ENCODE assay signal across 17 cellular contexts in the genomic region with DNA sequence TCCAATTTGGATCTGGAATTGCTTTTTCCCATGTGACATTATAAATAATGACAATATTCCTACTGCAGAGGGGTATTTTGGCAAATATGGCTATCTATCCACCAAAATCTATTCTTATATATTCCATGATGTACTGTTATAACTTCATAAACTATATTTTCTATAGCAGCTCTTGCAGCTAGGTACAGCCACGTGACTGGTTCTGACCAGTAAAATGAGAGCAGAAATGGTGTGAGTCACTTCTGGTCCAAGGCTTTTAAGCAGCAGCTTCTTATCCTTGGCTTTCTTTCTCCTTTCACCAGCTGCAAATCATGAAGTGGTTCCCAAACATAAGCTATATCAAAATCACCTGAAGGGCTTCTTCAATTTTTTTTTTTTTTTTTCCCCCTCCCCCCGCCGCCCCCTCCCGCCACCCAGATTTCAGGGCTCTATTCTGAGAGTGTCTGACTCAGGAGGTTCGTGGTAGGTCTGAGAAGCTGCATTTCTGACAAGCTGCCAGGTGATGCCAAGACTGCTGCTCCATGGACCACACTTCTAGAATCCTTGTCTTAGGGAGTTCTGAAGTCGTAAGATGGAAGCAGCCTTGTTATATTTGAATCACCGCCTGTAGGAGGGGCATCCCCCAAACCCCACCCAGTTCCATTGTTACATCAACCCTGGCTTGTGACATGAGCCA.
DNase-seq lines count a peak whose midpoint lies in the region; ATAC-seq and TF ChIP-seq lines count a peak whose summit lies in the region.
"Had no signal": no experiment of that assay in that cellular context is flagged by ENCODE, and none has a peak within 500 bp of the region (broad histone marks: within the 10 kb centered on the region; RNA-seq: fewer than 3 reads in every experiment).

No MANE protein-coding gene starts in this region.

- H3K9ac ChIP-seq in GM23248: no peak overlapping the region
- H3K9ac ChIP-seq in IMR-90 (ENCODE audit: low read depth, low read length): no peak overlapping the region

- ATAC-seq in IMR-90 (ENCODE audit: low read depth): no peak
- peak; percentile 56 for ATAC-seq in activated T-helper 17 cell treated with anti-CD3 and anti-CD28 coated beads, Interleukin-2, amount 50 U/mL, for 72 hours (replicated peaks)
- ATAC-seq: CD8-positive, alpha-beta T cell; PC-3 had no signal

- H3K27me3 Mint-ChIP-seq in activated T-helper 17 cell treated with anti-CD3 and anti-CD28 coated beads, Interleukin-2, amount 50 U/mL, for 72 hours: no peaks in the 10 kb centered on the region

- no peaks in the 10 kb centered on the region for H3K9me2 ChIP-seq in GM23248 (ENCODE audit: insufficient read depth)

- H2AFZ ChIP-seq in GM23248 (no peak overlapping the region), IMR-90 (replicated peaks; ENCODE audit: low read length, poor library complexity) (no peak overlapping the region)

- H3K36me3 ChIP-seq in GM23248 (ENCODE audit: low read depth) (no peaks in the 10 kb centered on the region), IMR-90 (ENCODE audit: control insufficient read depth, insufficient read depth, low read length) (no peaks in the 10 kb centered on the region)

- no peak overlapping the region for H2BK20ac ChIP-seq in IMR-90 (ENCODE audit: low read depth, low read length)

- H3K4me2 ChIP-seq in GM23248 (ENCODE audit: unreplicated experiment) (no peak overlapping the region), IMR-90 (ENCODE audit: low read depth, low read length) (no peak overlapping the region)

- BruUV-seq in IMR-90 (replicated peaks; lab: Mats Ljungman, UMichigan): no TSS peak

- H3K4me1 Mint-ChIP-seq in activated T-helper 17 cell treated with anti-CD3 and anti-CD28 coated beads, Interleukin-2, amount 50 U/mL, for 72 hours: no peaks in the 10 kb centered on the region

- no peak overlapping the region for H4K8ac ChIP-seq in IMR-90 (ENCODE audit: low read depth in 2 of 2, low read length in 2 of 2)

- no peaks in the 10 kb centered on the region for H3K9me3 ChIP-seq in GM23248 (ENCODE audit: low read depth)
- no peaks in the 10 kb centered on the region for H3K9me3 ChIP-seq in IMR-90 (ENCODE audit: control insufficient read depth, insufficient read depth, low read length)

- no peak for TF ChIP-seq RAD21 in IMR-90 (IDR thresholded peaks at IDR 0.05; ENCODE audit: low read length)

- 0 out of 2 replicates have a peak, but pooled peaks cover 3% of the 10 kb centered on the region for H3K9me1 ChIP-seq in IMR-90 (ENCODE audit: insufficient read depth, low read length)

- H3K23ac ChIP-seq in IMR-90 (ENCODE audit: low read depth, low read length): no peak overlapping the region

- dilution Hi-C loops in IMR-90 (cut with HindIII; ENCODE audit: low sequenced_read_pairs, unreplicated experiment): no loop called here

- no peak overlapping the region for H2AK9ac ChIP-seq in IMR-90 (replicated peaks; ENCODE audit: low read depth, low read length, poor library complexity)

- intact Hi-C loops in IMR-90 (cut with micrococcal nuclease): no loop called here
- intact Hi-C loops in lower leg skin (cut with DNase I; ENCODE audit: low total_unique reads): no loop called here

- no peak overlapping the region for H2BK120ac ChIP-seq in IMR-90 (ENCODE audit: low read depth, low read length)

- CTCF ChIA-PET in IMR-90 (lab: Yijun Ruan, JAX): no interaction called here

- no peaks in the 10 kb centered on the region for H3K79me1 ChIP-seq in IMR-90 (ENCODE audit: low read depth in 1 of 2, low read length in 2 of 2)

- 0 out of 2 replicates have a peak, but pooled peaks cover 4% of the 10 kb centered on the region for H3K4me1 ChIP-seq in GM23248 (ENCODE audit: insufficient read depth)
- 0 out of 2 replicates have a peak, but pooled peaks cover 2% of the 10 kb centered on the region for H3K4me1 ChIP-seq in IMR-90 (ENCODE audit: control insufficient read depth, insufficient read depth, low read length)

- H4K20me1 ChIP-seq in GM23248 (ENCODE audit: insufficient read depth): no peaks in the 10 kb centered on the region
- no peaks in the 10 kb centered on the region for H4K20me1 ChIP-seq in IMR-90 (ENCODE audit: insufficient read depth, low read length)

- TF ChIP-seq CTCF in IMR-90 (conservative IDR thresholded peaks at IDR 0.05; ENCODE audit: low read depth, low read length) (no peak), lower leg skin (IDR thresholded peaks at IDR 0.05) (no peak), GM13977 (IDR thresholded peaks at IDR 0.05; ENCODE audit: extremely low read depth, insufficient read depth, missing control alignments) (no peak)

- no peak overlapping the region for H2BK5ac ChIP-seq in IMR-90 (ENCODE audit: low read depth, low read length, poor library complexity, severe bottlenecking)

- no peaks in the 10 kb centered on the region for H3K36me3 Mint-ChIP-seq in activated T-helper 17 cell treated with anti-CD3 and anti-CD28 coated beads, Interleukin-2, amount 50 U/mL, for 72 hours (ENCODE audit: low read depth)
- H3K36me3 Mint-ChIP-seq: CD8-positive, alpha-beta T cell had no signal

- H4K91ac ChIP-seq in IMR-90 (ENCODE audit: insufficient read depth, low read depth, low read length): no peak overlapping the region

- no peak overlapping the region for H2AK5ac ChIP-seq in IMR-90 (ENCODE audit: low read depth, low read length)

- H3K14ac ChIP-seq in IMR-90 (replicated peaks; ENCODE audit: low read depth, low read length): no peak overlapping the region

- H2BK15ac ChIP-seq in IMR-90 (ENCODE audit: low read depth, low read length): no peak overlapping the region

- no peak overlapping the region for H4K5ac ChIP-seq in IMR-90 (ENCODE audit: low read depth, low read length)

- no peaks in the 10 kb centered on the region for H3K9me3 Mint-ChIP-seq in activated T-helper 17 cell treated with anti-CD3 and anti-CD28 coated beads, Interleukin-2, amount 50 U/mL, for 72 hours
- H3K9me3 Mint-ChIP-seq: CD8-positive, alpha-beta T cell had no signal

- no peak overlapping the region for H3K27ac Mint-ChIP-seq in activated T-helper 17 cell treated with anti-CD3 and anti-CD28 coated beads, Interleukin-2, amount 50 U/mL, for 72 hours
- H3K27ac Mint-ChIP-seq: CD8-positive, alpha-beta T cell had no signal

- 90 to 91% methylated on average over 4 to 7 of the region's 7 CpGs for WGBS in GM23248 (ENCODE audit: low coverage in 1 of 2, low lambda C conversion rate in 2 of 2, missing lambda C conversion rate in 2 of 2), 2 experiments
- WGBS in IMR-90 (ENCODE audit: extremely low coverage in 2 of 2, insufficient read length in 1 of 2), 2 experiments: no CpG with 5 or more reads among the region's 7 CpGs
- 90 to 95% methylated on average over 7 of the region's 7 CpGs for WGBS in lower leg skin, 2 donors

- no peak overlapping the region for H3K4me3 Mint-ChIP-seq in activated T-helper 17 cell treated with anti-CD3 and anti-CD28 coated beads, Interleukin-2, amount 50 U/mL, for 72 hours
- H3K4me3 Mint-ChIP-seq: CD8-positive, alpha-beta T cell had no signal

- DNase-seq in GM23248 (peak; percentile 8), IMR-90 (no peak), iris pigment epithelial cell (ENCODE audit: low read depth) (peak; percentile 13), lower leg skin (ENCODE audit: low spot score in 2 of 2) (no peak), NCI-H1436 (lab: John Stamatoyannopoulos, UW) (no peak), GM13977 (ENCODE audit: low spot score) (no peak)
- DNase-seq: CD8-positive, alpha-beta T cell; DMS79 treated with DMSO at 0.1 percent for 48 hours; GDM1; H7; Kasumi-1; NCI-H1417 treated with DMSO at 0.1 percent for 48 hours; NCI-H2029 treated with DMSO at 0.1 percent for 48 hours; NCI-H69; PC-3 had no signal

- H3K4ac ChIP-seq in IMR-90 (ENCODE audit: low read depth, low read length): no peak overlapping the region

- no peak overlapping the region for H3K18ac ChIP-seq in IMR-90 (ENCODE audit: low read depth, low read length)

- H3K27me3 ChIP-seq in GM23248 (replicated peaks; ENCODE audit: insufficient read depth): no peaks in the 10 kb centered on the region
- no peaks in the 10 kb centered on the region for H3K27me3 ChIP-seq in IMR-90 (ENCODE audit: control insufficient read depth, insufficient read depth, low read length)

- H3K27ac ChIP-seq in GM23248: no peak overlapping the region
- H3K27ac ChIP-seq in IMR-90 (ENCODE audit: insufficient read depth, low read length): no peak overlapping the region
- H3K27ac ChIP-seq: SK-N-MC had no signal

- H3F3A ChIP-seq in GM23248 (ENCODE audit: insufficient read depth): no peaks in the 10 kb centered on the region

- in situ Hi-C loops in GM23248 (cut with MboI): no loop called here
- in situ Hi-C loops in IMR-90 (cut with MboI; ENCODE audit: low sequenced_read_pairs): no loop called here
- in situ Hi-C loops in GM13977 (cut with MboI; ENCODE audit: low pct_unique_long_range_greater_than_20kb, low sequenced_read_pairs, unreplicated experiment): no loop called here

- POLR2A ChIA-PET in IMR-90 (lab: Charles Lee; ENCODE audit: unreplicated experiment): no interaction called here

- no peak overlapping the region for H3K56ac ChIP-seq in IMR-90 (ENCODE audit: extremely low read depth, insufficient read depth, low read length)

- H3K4me3 ChIP-seq in GM23248 (no peak overlapping the region), IMR-90 (ENCODE audit: insufficient read depth, low read depth, low read length) (no peak overlapping the region), lower leg skin (ENCODE audit: low read depth, poor library complexity, severe bottlenecking) (no peak overlapping the region)
- H3K4me3 ChIP-seq: SK-N-MC had no signal

- TF ChIP-seq POLR2A in IMR-90 (IDR thresholded peaks at IDR 0.05; ENCODE audit: low read depth, low read length): no peak
- TF ChIP-seq POLR2A in lower leg skin (IDR thresholded peaks at IDR 0.05): no peak

- no peaks in the 10 kb centered on the region for H3K79me2 ChIP-seq in GM23248 (ENCODE audit: insufficient read depth)

TF ChIP-seq in IMR-90, 13 proteins besides CTCF, POLR2A, EP300 and RAD21:
- no peak for TF ChIP-seq RFX5 (IDR thresholded peaks at IDR 0.05; ENCODE audit: low read depth, low read length)
- TF ChIP-seq, protein P1, sequence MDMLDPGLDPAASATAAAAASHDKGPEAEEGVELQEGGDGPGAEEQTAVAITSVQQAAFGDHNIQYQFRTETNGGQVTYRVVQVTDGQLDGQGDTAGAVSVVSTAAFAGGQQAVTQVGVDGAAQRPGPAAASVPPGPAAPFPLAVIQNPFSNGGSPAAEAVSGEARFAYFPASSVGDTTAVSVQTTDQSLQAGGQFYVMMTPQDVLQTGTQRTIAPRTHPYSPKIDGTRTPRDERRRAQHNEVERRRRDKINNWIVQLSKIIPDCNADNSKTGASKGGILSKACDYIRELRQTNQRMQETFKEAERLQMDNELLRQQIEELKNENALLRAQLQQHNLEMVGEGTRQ (IDR thresholded peaks at IDR 0.05; ENCODE audit: low read depth, low read length): peak; percentile 19; the same call in 1 of the 2 replicates

Comparison
In these comparisons a context has a peak if more than half of its experiments do, and no peak if none do; other contexts are left out.
1. DNase-seq: peak in GM23248 (single experiment) and iris pigment epithelial cell (single experiment); none in IMR-90 (single experiment), lower leg skin (0 of 2), NCI-H1436 (single experiment) and GM13977 (single experiment).